Comparison of ENCODE assay signal across 22 cellular contexts in genomic region chr12:15525414-15525813, GRCh38.
DNase-seq lines count a peak whose midpoint lies in the region; TF ChIP-seq lines count a peak whose summit lies in the region.
"Had no signal": no experiment of that assay in that cellular context is flagged by ENCODE, and none has a peak within 500 bp of the region (broad histone marks: within the 10 kb centered on the region; RNA-seq: fewer than 3 reads in every experiment).

No MANE protein-coding gene starts in this region.

- peak overlapping the region; percentile 46; the same call in 1 of the 2 replicates for H3K4me2 ChIP-seq in MM.1S (ENCODE audit: low read depth, low read length)
- H3K4me2 ChIP-seq in SU-DHL-6 (ENCODE audit: low read depth, low read length, poor library complexity, severe bottlenecking): no peak overlapping the region

- no peak overlapping the region for H3K9ac ChIP-seq in MM.1S (ENCODE audit: low read length)
- no peak overlapping the region for H3K9ac ChIP-seq in SU-DHL-6 (ENCODE audit: low read length)

- H3K27me3 ChIP-seq in MM.1S (replicated peaks; ENCODE audit: insufficient read depth, low read length): no peaks in the 10 kb centered on the region
- H3K27me3 ChIP-seq in SU-DHL-6 (ENCODE audit: low read length): no peaks in the 10 kb centered on the region
- H3K27me3 ChIP-seq in uterus: no peaks in the 10 kb centered on the region
- H3K27me3 ChIP-seq: MG63 had no signal

- H3K4me1 Mint-ChIP-seq in Calu3 (ENCODE audit: low read depth, unreplicated experiment): peaks cover 23% of the 10 kb centered on the region
- H3K4me1 Mint-ChIP-seq: CD8-positive, alpha-beta memory T cell had no signal

- H4K20me1 ChIP-seq in MM.1S (ENCODE audit: insufficient read depth, low read length): no peaks in the 10 kb centered on the region
- no peaks in the 10 kb centered on the region for H4K20me1 ChIP-seq in SU-DHL-6 (ENCODE audit: low read depth, low read length)

- TF ChIP-seq POLR2A in uterus (IDR thresholded peaks at IDR 0.05): no peak

- H3K9me2 ChIP-seq in MM.1S (replicated peaks; ENCODE audit: insufficient read depth, low read length) (no peaks in the 10 kb centered on the region), SU-DHL-6 (replicated peaks; ENCODE audit: insufficient read depth, low read length) (no peaks in the 10 kb centered on the region)

- intact Hi-C loops in uterus (cut with DNase I; ENCODE audit: low total_unique reads) (no loop called here), Calu3 (cut with micrococcal nuclease; ENCODE audit: unreplicated experiment) (no loop called here)

- CTCF ChIA-PET in Calu3 (lab: Charles Lee): interaction anchor here (1.0 kb wide), 1 partner anchor 59 kb away, joined by 4 read pairs; no protein-coding TSS in a partner anchor

- H3K36me3 ChIP-seq in MM.1S (replicated peaks; ENCODE audit: insufficient read depth, low read length) (no peaks in the 10 kb centered on the region), SU-DHL-6 (ENCODE audit: low read length) (no peaks in the 10 kb centered on the region), uterus (no peaks in the 10 kb centered on the region)
- H3K36me3 ChIP-seq: MG63 had no signal

- H2AFZ ChIP-seq in MM.1S (ENCODE audit: low read length) (0 out of 2 replicates have a peak overlapping the region, but pooled peaks have one; percentile 21), SU-DHL-6 (ENCODE audit: low read depth, low read length, severe bottlenecking) (peak overlapping the region; percentile 3)
- H2AFZ ChIP-seq: PC-9 had no signal

- H3K27ac ChIP-seq in MM.1S (ENCODE audit: low read length): no peak overlapping the region
- H3K27ac ChIP-seq in SU-DHL-6 (ENCODE audit: low read depth, low read length): no peak overlapping the region
- H3K27ac ChIP-seq in epithelial cell of prostate: peak overlapping the region; percentile 73
- H3K27ac ChIP-seq in uterus: no peak overlapping the region
- H3K27ac ChIP-seq: HL-60, PC-9, RWPE1 had no signal

- H3K9me3 ChIP-seq in MM.1S (replicated peaks; ENCODE audit: insufficient read depth, low read length) (no peaks in the 10 kb centered on the region), SU-DHL-6 (ENCODE audit: insufficient read depth, low read length) (no peaks in the 10 kb centered on the region), uterus (peaks cover 0 to 4% of the 10 kb centered on the region in 2 donors)

- no peaks in the 10 kb centered on the region for H3K9me3 Mint-ChIP-seq in Calu3 (ENCODE audit: low read depth, unreplicated experiment)
- H3K9me3 Mint-ChIP-seq: H9 had no signal

- H3F3A ChIP-seq in MM.1S (ENCODE audit: insufficient read depth, low read length): 0 out of 2 replicates have a peak, but pooled peaks cover 5% of the 10 kb centered on the region
- no peaks in the 10 kb centered on the region for H3F3A ChIP-seq in SU-DHL-6 (ENCODE audit: insufficient read depth)

- no peak for TF ChIP-seq CTCF in MM.1S (IDR thresholded peaks at IDR 0.05; ENCODE audit: low read length)
- TF ChIP-seq CTCF in SU-DHL-6 (IDR thresholded peaks at IDR 0.05; ENCODE audit: insufficient read depth, low read length, poor library complexity, severe bottlenecking): no peak
- no peak for TF ChIP-seq CTCF in uterus (IDR thresholded peaks at IDR 0.05)
- no peak for TF ChIP-seq CTCF in Calu3 (IDR thresholded peaks at IDR 0.05; ENCODE audit: unreplicated experiment)

- H3K79me2 ChIP-seq in MM.1S (ENCODE audit: low read length) (no peaks in the 10 kb centered on the region), SU-DHL-6 (ENCODE audit: insufficient read depth, low read length) (no peaks in the 10 kb centered on the region)

- H3K36me3 Mint-ChIP-seq in Calu3 (ENCODE audit: insufficient read depth, unreplicated experiment): no peaks in the 10 kb centered on the region

- H3K27ac Mint-ChIP-seq in Calu3 (ENCODE audit: unreplicated experiment): no peak overlapping the region
- H3K27ac Mint-ChIP-seq: CD8-positive, alpha-beta memory T cell had no signal

- no peak for DNase-seq in MM.1S
- no peak for DNase-seq in epithelial cell of prostate (ENCODE audit: low read depth, low spot score)
- DNase-seq in putamen (ENCODE audit: low spot score): no peak
- DNase-seq in NCI-H446 treated with DMSO at 0.1 percent for 48 hours (lab: John Stamatoyannopoulos, UW): no peak
- DNase-seq in uterus: no peak
- no peak for DNase-seq in Calu3
- DNase-seq: ACHN; C1 segment of cervical spinal cord; CD8-positive, alpha-beta memory T cell; DMS79; H9; IMR-90; MG63; NCI-H1092; NCI-H146; NCI-H2029 treated with DMSO at 0.1 percent for 48 hours; NCI-H510A; NCI-H774; PC-9 had no signal

- BruUV-seq in Calu3 (replicated peaks; lab: Mats Ljungman, UMichigan): no TSS peak

- H3K4me1 ChIP-seq in MM.1S (ENCODE audit: low read length): peaks cover 10% of the 10 kb centered on the region
- no peaks in the 10 kb centered on the region for H3K4me1 ChIP-seq in uterus

- H3K4me3 ChIP-seq in MM.1S (ENCODE audit: low read length) (no peak overlapping the region), SU-DHL-6 (ENCODE audit: insufficient read depth, low read length, poor library complexity, severe bottlenecking) (no peak overlapping the region), uterus (no peak overlapping the region)
- H3K4me3 ChIP-seq: MG63, PC-9 had no signal

- H3K27me3 Mint-ChIP-seq in Calu3 (ENCODE audit: unreplicated experiment): no peaks in the 10 kb centered on the region

- no peak overlapping the region for H3K4me3 Mint-ChIP-seq in Calu3 (ENCODE audit: low read depth, unreplicated experiment)
- H3K4me3 Mint-ChIP-seq: CD8-positive, alpha-beta memory T cell; H9 had no signal
